1 cellular context compared by ENCODE assay signal in the genomic region with DNA sequence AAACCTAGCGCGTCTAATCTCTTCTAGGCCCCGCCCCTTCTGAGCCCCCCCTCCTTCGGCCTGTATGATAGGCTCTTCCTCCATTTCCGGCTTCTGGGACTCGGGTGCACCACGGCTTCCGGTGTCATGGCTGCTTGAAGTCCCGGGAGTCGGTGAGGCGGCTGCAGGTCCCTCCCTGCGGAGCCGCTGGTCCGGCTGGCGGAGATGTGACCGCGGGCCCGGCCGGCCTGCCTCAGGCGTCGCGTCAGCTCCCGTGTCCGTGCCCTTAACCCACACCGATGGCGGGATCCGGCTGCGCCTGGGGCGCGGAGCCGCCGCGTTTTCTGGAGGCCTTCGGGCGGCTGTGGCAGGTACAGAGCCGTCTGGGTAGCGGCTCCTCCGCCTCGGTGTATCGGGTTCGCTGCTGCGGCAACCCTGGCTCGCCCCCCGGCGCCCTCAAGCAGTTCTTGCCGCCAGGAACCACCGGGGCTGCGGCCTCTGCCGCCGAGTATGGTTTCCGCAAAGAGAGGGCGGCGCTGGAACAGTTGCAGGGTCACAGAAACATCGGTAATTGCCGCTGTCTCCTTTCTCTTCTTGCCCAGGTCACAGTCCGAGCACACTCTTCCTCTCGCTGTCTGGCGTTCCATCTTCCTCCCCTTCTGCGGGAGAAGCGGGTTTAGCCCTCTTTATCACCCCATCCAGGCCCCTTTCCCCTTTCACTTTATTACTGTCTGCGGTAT.
TF ChIP-seq lines count a peak whose summit lies in the region.

TSS of gene UHMK1 (plus strand) at position 96 of the 719 bp plus-strand sequence. CDS start at position 279, 183 bp downstream.

TF ChIP-seq in GM23338, 12 proteins besides CTCF, POLR2A, EP300 and RAD21 (continued from another document):
- TF ChIP-seq, protein P1, sequence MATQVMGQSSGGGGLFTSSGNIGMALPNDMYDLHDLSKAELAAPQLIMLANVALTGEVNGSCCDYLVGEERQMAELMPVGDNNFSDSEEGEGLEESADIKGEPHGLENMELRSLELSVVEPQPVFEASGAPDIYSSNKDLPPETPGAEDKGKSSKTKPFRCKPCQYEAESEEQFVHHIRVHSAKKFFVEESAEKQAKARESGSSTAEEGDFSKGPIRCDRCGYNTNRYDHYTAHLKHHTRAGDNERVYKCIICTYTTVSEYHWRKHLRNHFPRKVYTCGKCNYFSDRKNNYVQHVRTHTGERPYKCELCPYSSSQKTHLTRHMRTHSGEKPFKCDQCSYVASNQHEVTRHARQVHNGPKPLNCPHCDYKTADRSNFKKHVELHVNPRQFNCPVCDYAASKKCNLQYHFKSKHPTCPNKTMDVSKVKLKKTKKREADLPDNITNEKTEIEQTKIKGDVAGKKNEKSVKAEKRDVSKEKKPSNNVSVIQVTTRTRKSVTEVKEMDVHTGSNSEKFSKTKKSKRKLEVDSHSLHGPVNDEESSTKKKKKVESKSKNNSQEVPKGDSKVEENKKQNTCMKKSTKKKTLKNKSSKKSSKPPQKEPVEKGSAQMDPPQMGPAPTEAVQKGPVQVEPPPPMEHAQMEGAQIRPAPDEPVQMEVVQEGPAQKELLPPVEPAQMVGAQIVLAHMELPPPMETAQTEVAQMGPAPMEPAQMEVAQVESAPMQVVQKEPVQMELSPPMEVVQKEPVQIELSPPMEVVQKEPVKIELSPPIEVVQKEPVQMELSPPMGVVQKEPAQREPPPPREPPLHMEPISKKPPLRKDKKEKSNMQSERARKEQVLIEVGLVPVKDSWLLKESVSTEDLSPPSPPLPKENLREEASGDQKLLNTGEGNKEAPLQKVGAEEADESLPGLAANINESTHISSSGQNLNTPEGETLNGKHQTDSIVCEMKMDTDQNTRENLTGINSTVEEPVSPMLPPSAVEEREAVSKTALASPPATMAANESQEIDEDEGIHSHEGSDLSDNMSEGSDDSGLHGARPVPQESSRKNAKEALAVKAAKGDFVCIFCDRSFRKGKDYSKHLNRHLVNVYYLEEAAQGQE (IDR thresholded peaks at IDR 0.05; ENCODE audit: unreplicated experiment) = no peak
- no peak for TF ChIP-seq ZNF331 (CRISPR knock-in tag; IDR thresholded peaks at IDR 0.05; ENCODE audit: low read depth)
TF ChIP-seq in GM23338: peak in this region for 1.
